8 cellular contexts compared by ENCODE assay signal in genomic region chr6:28943557-28944411, GRCh38. TPM values are rescaled to one million over a fixed set of nuclear protein-coding genes. Genes with fewer than 3 reads are reported as not detected.
A peak's percentile ranks its signal among the peaks of the same experiment; 100 is the strongest.
DNase-seq lines count a peak whose midpoint lies in the region; ATAC-seq and TF ChIP-seq lines count a peak whose summit lies in the region.

No MANE protein-coding gene starts in this region.

- POLR2A ChIA-PET in HEK293 (lab: Yijun Ruan, JAX): interaction anchor here (1.0 kb wide), 1 partner anchor 20 kb away, joined by 4 read pairs; the partner anchor contains the start of gene TRIM27

- H3K27me3 ChIP-seq in mucosa of stomach (ENCODE audit: control insufficient read depth, insufficient read depth, low read length): no peaks in the 10 kb centered on the region

- H3K9ac ChIP-seq in mucosa of stomach (ENCODE audit: low read length): peak overlapping the region; percentile 65

- TF ChIP-seq CTCF in AG09309 (IDR thresholded peaks at IDR 0.05; ENCODE audit: control insufficient read depth, insufficient read depth, low read depth, low read length, missing control alignments) (no peak), HEK293 (tag by site-specific recombination; IDR thresholded peaks at IDR 0.05) (no peak; the same call in 1 of the 2 replicates)

- CTCF ChIA-PET in HEK293 (lab: Yijun Ruan, JAX): no interaction called here

- H3K4me1 ChIP-seq in HEK293 (ENCODE audit: control insufficient read depth, insufficient read depth, low read length) (no peaks in the 10 kb centered on the region), mucosa of stomach (ENCODE audit: control insufficient read depth, insufficient read depth, low read length) (peaks cover 19% of the 10 kb centered on the region)

- DNase-seq in AG09309 (ENCODE audit: low read depth) (no peak), NOMO-1 treated with DMSO at 0.1 percent for 48 hours (lab: John Stamatoyannopoulos, UW; ENCODE audit: unreplicated experiment) (peak; percentile 30), activated T-cell treated with anti-CD3 and anti-CD28 coated beads for 4 hours (peak; percentile 55)
- DNase-seq in stimulated activated CD8-positive, alpha-beta memory T cell treated with anti-CD3 and anti-CD28 coated beads, Interleukin-7, amount 100 ng/mL, for 48 hours (ENCODE audit: extremely low read depth in 1 of 2, low read depth in 1 of 2): peak; percentile 57 to 65

- ATAC-seq in esophagus mucosa (peak; percentile 37), GM21390 (IDR thresholded peaks at IDR 0.05; ENCODE audit: unreplicated experiment) (no peak)

- H3K36me3 ChIP-seq in HEK293 (ENCODE audit: control insufficient read depth in 2 of 2, insufficient read depth in 1 of 2, low read length in 2 of 2) (no peaks in the 10 kb centered on the region), mucosa of stomach (ENCODE audit: control insufficient read depth, insufficient read depth, low read length) (no peaks in the 10 kb centered on the region)

- peak overlapping the region; percentile 27 for H3K27ac ChIP-seq in HEK293 (ENCODE audit: extremely low read depth, low read depth, low read length)

- H3K9me3 ChIP-seq in HEK293 (ENCODE audit: control insufficient read depth, insufficient read depth, low read depth, low read length) (no peaks in the 10 kb centered on the region), mucosa of stomach (ENCODE audit: control insufficient read depth, low read length) (no peaks in the 10 kb centered on the region)

- H3K4me3 ChIP-seq in AG09309 (ENCODE audit: control insufficient read depth, low read depth, low read length): peak overlapping the region; percentile 36
- H3K4me3 ChIP-seq in HEK293 (ENCODE audit: low read depth, low read length): peak overlapping the region; percentile 72
- peak overlapping the region; percentile 32 for H3K4me3 ChIP-seq in mucosa of stomach (ENCODE audit: low read length)

TF ChIP-seq in HEK293, 187 proteins besides CTCF, POLR2A, EP300 and RAD21 (continues in another document):
- TF ChIP-seq ZNF223 (tag by site-specific recombination; IDR thresholded peaks at IDR 0.05) (no peak), ZNF501 (tag by site-specific recombination; IDR thresholded peaks at IDR 0.05) (peak; percentile 72), ZNF664 (tag by site-specific recombination; IDR thresholded peaks at IDR 0.05) (0 out of 2 replicates have a peak, but pooled peaks have one; percentile 43), ZBTB11 (tag by site-specific recombination; conservative IDR thresholded peaks at IDR 0.05; ENCODE audit: low read depth) (0 out of 2 replicates have a peak, but pooled peaks have one; percentile 30), GLIS1 (tag by site-specific recombination; IDR thresholded peaks at IDR 0.05) (peak; percentile 63), ZNF677 (tag by site-specific recombination; IDR thresholded peaks at IDR 0.05) (peak; percentile 57; the same call in 1 of the 2 replicates), KLF9 (tag by site-specific recombination; IDR thresholded peaks at IDR 0.05; ENCODE audit: low read depth) (peak; percentile 61), ZBTB21 (tag by site-specific recombination; IDR thresholded peaks at IDR 0.05) (peak; percentile 52; the same call in 1 of the 2 replicates), ZNF2 (tag by site-specific recombination; IDR thresholded peaks at IDR 0.05) (peak; percentile 84; the same call in 1 of the 2 replicates), ZNF596 (tag by site-specific recombination; IDR thresholded peaks at IDR 0.05) (no peak), KLF7 (tag by site-specific recombination; IDR thresholded peaks at IDR 0.05; ENCODE audit: borderline replicate concordance) (peak; percentile 59; the same call in 1 of the 2 replicates), PRDM10 (tag by site-specific recombination; IDR thresholded peaks at IDR 0.05) (peak; percentile 90), MYNN (tag by site-specific recombination; IDR thresholded peaks at IDR 0.05; ENCODE audit: borderline replicate concordance) (no peak), ZBTB1 (tag by site-specific recombination; IDR thresholded peaks at IDR 0.05) (no peak), ZNF18 (tag by site-specific recombination; IDR thresholded peaks at IDR 0.05) (peak; percentile 52; the same call in 1 of the 2 replicates), ZFHX2 (tag by site-specific recombination; conservative IDR thresholded peaks at IDR 0.05) (peak; percentile 89), ZNF585B (tag by site-specific recombination; IDR thresholded peaks at IDR 0.05) (no peak), KLF17 (tag by site-specific recombination; IDR thresholded peaks at IDR 0.05) (peak; percentile 72; the same call in 1 of the 2 replicates)

RNA-seq across cellular contexts. Expression of gene TRIM27, which starts 20.0 kb away (rescaled TPM):
- total RNA-seq in esophagus mucosa: 22.0 TPM
